ENCODE assay signal across 15 cellular contexts in the genomic region with DNA sequence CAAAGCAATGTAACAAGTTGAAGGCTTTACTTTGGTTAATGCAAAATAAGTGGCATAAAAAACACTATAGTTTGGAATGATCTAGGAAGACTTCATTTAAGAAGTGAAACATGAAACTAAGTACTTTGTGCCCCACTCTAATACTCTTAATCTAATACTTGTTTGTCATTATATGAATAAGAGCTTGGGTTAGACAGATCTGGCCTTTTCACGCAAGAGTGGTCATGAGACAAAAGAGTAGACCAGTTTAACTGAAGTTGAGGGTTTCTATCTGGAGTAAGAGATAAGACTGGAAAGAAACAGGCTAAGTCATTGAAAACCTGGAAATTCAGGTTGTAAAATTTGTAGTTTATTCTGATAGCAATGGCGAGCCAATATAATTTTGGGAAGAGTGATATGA. TPM values are rescaled to one million over a fixed set of nuclear protein-coding genes. Genes with fewer than 3 reads are reported as not detected.
A peak's percentile ranks its signal among the peaks of the same experiment; 100 is the strongest.
DNase-seq lines count a peak whose midpoint lies in the region; ATAC-seq and TF ChIP-seq lines count a peak whose summit lies in the region.
"Had no signal": no experiment of that assay in that cellular context is flagged by ENCODE, and none has a peak within 500 bp of the region (broad histone marks: within the 10 kb centered on the region; RNA-seq: fewer than 3 reads in every experiment).

No MANE protein-coding gene starts in this region.

- H4K20me1 ChIP-seq in SU-DHL-6 (ENCODE audit: low read depth, low read length): no peaks in the 10 kb centered on the region

- peak; percentile 85 for DNase-seq in DMS79 (lab: John Stamatoyannopoulos, UW)
- DNase-seq in NOMO-1 (lab: John Stamatoyannopoulos, UW; ENCODE audit: unreplicated experiment in 2 of 2): no peak
- no peak for DNase-seq in NCI-H1694 treated with DMSO at 0.1 percent for 48 hours (lab: John Stamatoyannopoulos, UW)
- DNase-seq in HT-29 (ENCODE audit: low spot score): no peak
- no peak for DNase-seq in cerebellar cortex (ENCODE audit: low spot score)
- DNase-seq: activated CD4-positive, CD25-positive, alpha-beta regulatory T cell treated with anti-CD3 and anti-CD28 coated beads, Interleukin-2, amount 50 U/mL, for 72 hours; activated naive CD4-positive, alpha-beta T cell treated with anti-CD3 and anti-CD28 coated beads, Interleukin-2, amount 10 ng/mL, durations not matched to agents 7 days and 5 days; colonic mucosa; GDM1; naive thymus-derived CD4-positive, alpha-beta T cell; SJCRH30 had no signal

- ATAC-seq in GM18907 (IDR thresholded peaks at IDR 0.05; ENCODE audit: unreplicated experiment) (peak; percentile 40), HG03039 (IDR thresholded peaks at IDR 0.05; ENCODE audit: unreplicated experiment) (peak; percentile 32)
- ATAC-seq: naive thymus-derived CD4-positive, alpha-beta T cell had no signal

- TF ChIP-seq CTCF in SU-DHL-6 (IDR thresholded peaks at IDR 0.05; ENCODE audit: insufficient read depth, low read length, poor library complexity, severe bottlenecking): no peak

- no peak overlapping the region for H3K9ac ChIP-seq in SU-DHL-6 (ENCODE audit: low read length)

- no peaks in the 10 kb centered on the region for H3K36me3 ChIP-seq in SU-DHL-6 (ENCODE audit: low read length)
- H3K36me3 ChIP-seq: colonic mucosa had no signal

- H3K9me3 ChIP-seq in SU-DHL-6 (ENCODE audit: insufficient read depth, low read length): no peaks in the 10 kb centered on the region
- H3K9me3 ChIP-seq: colonic mucosa, SJCRH30 had no signal

- H3K9me2 ChIP-seq in SU-DHL-6 (replicated peaks; ENCODE audit: insufficient read depth, low read length): no peaks in the 10 kb centered on the region

- peaks cover 17% of the 10 kb centered on the region for H3F3A ChIP-seq in SU-DHL-6 (ENCODE audit: insufficient read depth)

- peaks cover 39% of the 10 kb centered on the region for H3K79me2 ChIP-seq in SU-DHL-6 (ENCODE audit: insufficient read depth, low read length)

- peak overlapping the region; percentile 23 for H3K4me2 ChIP-seq in SU-DHL-6 (ENCODE audit: low read depth, low read length, poor library complexity, severe bottlenecking)

- no peak overlapping the region for H2AFZ ChIP-seq in SU-DHL-6 (ENCODE audit: low read depth, low read length, severe bottlenecking)

- no peaks in the 10 kb centered on the region for H3K27me3 ChIP-seq in SU-DHL-6 (ENCODE audit: low read length)
- H3K27me3 ChIP-seq: colonic mucosa, SJCRH30 had no signal

- no peak overlapping the region for H3K4me3 ChIP-seq in SU-DHL-6 (ENCODE audit: insufficient read depth, low read length, poor library complexity, severe bottlenecking)
- H3K4me3 ChIP-seq: colonic mucosa, SJCRH30, skin epidermis had no signal

- no peak overlapping the region for H3K27ac ChIP-seq in SU-DHL-6 (ENCODE audit: low read depth, low read length)
- H3K27ac ChIP-seq: colonic mucosa, SJCRH30, skin epidermis had no signal

RNA-seq across cellular contexts. Expression of gene SLC30A6, which starts 2.8 kb away (rescaled TPM):
- total RNA-seq in HT-29 (2014; rRNA removed; shearing (Covaris generic)): 11.0 and 11.6 TPM in 2 replicates
